In genomic region chr9:124016152-124017063, GRCh38 we compare ENCODE assay signal across 14 cellular contexts. TPM values are rescaled to one million over a fixed set of nuclear protein-coding genes. Genes with fewer than 3 reads are reported as not detected.
DNase-seq lines count a peak whose midpoint lies in the region; ATAC-seq, FAIRE-seq and TF ChIP-seq lines count a peak whose summit lies in the region.
"Had no signal": no experiment of that assay in that cellular context is flagged by ENCODE, and none has a peak within 500 bp of the region (broad histone marks: within the 10 kb centered on the region; RNA-seq: fewer than 3 reads in every experiment).

No MANE protein-coding gene starts in this region.

- H4K20me1 ChIP-seq in HepG2 (ENCODE audit: insufficient read depth, low read length), result peaks cover 10% of the 10 kb centered on the region; the same call in 1 of the 2 replicates

- H3K36me3 ChIP-seq in left ventricle myocardium inferior (no peaks in the 10 kb centered on the region), HepG2 (replicated peaks in 1 of 2; ENCODE audit: control insufficient read depth in 1 of 2, insufficient read depth in 2 of 2, low read length in 2 of 2) (no peaks in the 10 kb centered on the region)
- H3K36me3 ChIP-seq: Peyer's patch, transverse colon had no signal

- H3K36me3 Mint-ChIP-seq in activated T-cell treated with anti-CD3 and anti-CD28 coated beads, Interleukin-2, amount 50 U/mL, for 72 hours (ENCODE audit: insufficient read depth in 2 of 2), result peaks cover 1 to 4% of the 10 kb centered on the region in 2 donors

- no peak overlapping the region for H3K9ac ChIP-seq in HepG2 (ENCODE audit: insufficient read depth, low read depth, low read length)
- H3K9ac ChIP-seq: KMS-11 had no signal

- no peak for FAIRE-seq in HepG2 (lab: Jason Lieb, UNC)

- whole genome bisulfite sequencing in HepG2 (ENCODE audit: low lambda C conversion rate), result 39% methylated on average over 33 of the region's 47 CpGs

- intact Hi-C loops in left ventricle myocardium inferior (cut with micrococcal nuclease) (no loop called here), left ventricle myocardium superior (cut with micrococcal nuclease) (no loop called here), HepG2 (cut with micrococcal nuclease; ENCODE audit: unreplicated experiment) (no loop called here), left colon (cut with DNase I, micrococcal nuclease) (no loop called here)

- in situ Hi-C loops in HepG2 (cut with HindIII; ENCODE audit: extremely low pct_ligation_motif_present, low pct_unique_long_range_greater_than_20kb), result no loop called here

- H3K9me3 ChIP-seq in left ventricle myocardium inferior (replicated peaks) (no peaks in the 10 kb centered on the region), HepG2 (ENCODE audit: low read length) (no peaks in the 10 kb centered on the region)
- H3K9me3 ChIP-seq: Peyer's patch, transverse colon had no signal

- H3K4me2 ChIP-seq in HepG2 (ENCODE audit: low read depth, low read length), result peak overlapping the region; percentile 59; the same call in 1 of the 2 replicates
- H3K4me2 ChIP-seq: KMS-11 had no signal

- no peaks in the 10 kb centered on the region for H3K9me3 Mint-ChIP-seq in activated T-cell treated with anti-CD3 and anti-CD28 coated beads, Interleukin-2, amount 50 U/mL, for 72 hours

- no peak for TF ChIP-seq POLR2A in HepG2 (IDR thresholded peaks at IDR 0.05; ENCODE audit: insufficient read depth in 1 of 2, low read depth in 2 of 2, low read length in 2 of 2)

- H3K4me1 ChIP-seq in left ventricle myocardium inferior (peaks cover 55% of the 10 kb centered on the region), HepG2 (ENCODE audit: insufficient read depth, low read length) (peaks cover 26% of the 10 kb centered on the region)

- CTCF ChIA-PET in HepG2 (lab: Yijun Ruan, JAX; ENCODE audit: low intra/inter-chr PET ratio, low total read pairs), result no interaction called here

- H3K27ac ChIP-seq in left ventricle myocardium inferior (replicated peaks), result no peak overlapping the region
- H3K27ac ChIP-seq in HepG2 (ENCODE audit: extremely low read length, insufficient read depth, low read length), result no peak overlapping the region
- H3K27ac ChIP-seq: KMS-11, Peyer's patch, transverse colon had no signal

- peak overlapping the region; percentile 88 for H3K27ac Mint-ChIP-seq in activated T-cell treated with anti-CD3 and anti-CD28 coated beads, Interleukin-2, amount 50 U/mL, for 72 hours

- BruUV-seq in HepG2 (replicated peaks; lab: Mats Ljungman, UMichigan), result no TSS peak

- H3K27me3 ChIP-seq in left ventricle myocardium inferior (ENCODE audit: low read depth) (peaks cover 100% of the 10 kb centered on the region), HepG2 (ENCODE audit: control insufficient read depth in 1 of 2, insufficient read depth in 2 of 2, low read length in 2 of 2) (peaks cover 42 to 90% of the 10 kb centered on the region in 2 experiments)

- H3K27me3 Mint-ChIP-seq in activated T-cell treated with anti-CD3 and anti-CD28 coated beads, Interleukin-2, amount 50 U/mL, for 72 hours (ENCODE audit: low read depth), result peaks cover 68% of the 10 kb centered on the region

- no peak for TF ChIP-seq EP300 in HepG2 (IDR thresholded peaks at IDR 0.05; ENCODE audit: low read depth in 2 of 2, low read length in 2 of 2)
- TF ChIP-seq EP300 in HepG2 (CRISPR knock-in tag; IDR thresholded peaks at IDR 0.05; ENCODE audit: borderline replicate concordance), result no peak

- DNase-seq in left ventricle myocardium inferior (no peak), left ventricle myocardium superior (no peak), HepG2 (ENCODE audit: low spot score) (no peak), left colon (no peak), RPMI8226 (no peak), DMS 273 treated with DMSO at 0.1 percent for 48 hours (lab: John Stamatoyannopoulos, UW) (no peak)
- DNase-seq in activated T-cell treated with anti-CD3 and anti-CD28 coated beads, Interleukin-2, amount 50 U/mL, for 72 hours, result no peak
- DNase-seq: effector memory CD4-positive, alpha-beta T cell; GOT3; Peyer's patch; transverse colon had no signal

- no peak for TF ChIP-seq CTCF in left ventricle myocardium inferior (IDR thresholded peaks at IDR 0.05; ENCODE audit: borderline replicate concordance)
- TF ChIP-seq CTCF in HepG2 (CRISPR knock-in tag; IDR thresholded peaks at IDR 0.05), result no peak

- TF ChIP-seq RAD21 in HepG2 (CRISPR knock-in tag; IDR thresholded peaks at IDR 0.05), result no peak

- POLR2A ChIA-PET in HepG2 (lab: Yijun Ruan, JAX), result no interaction called here

- H3K4me1 Mint-ChIP-seq in activated T-cell treated with anti-CD3 and anti-CD28 coated beads, Interleukin-2, amount 50 U/mL, for 72 hours (ENCODE audit: low read depth), result peaks cover 37% of the 10 kb centered on the region

- ATAC-seq in left ventricle myocardium superior (no peak), HepG2 (no peak), left colon (no peak), GM18517 (IDR thresholded peaks at IDR 0.05; ENCODE audit: unreplicated experiment) (no peak)
- no peak for ATAC-seq in activated T-cell treated with anti-CD3 and anti-CD28 coated beads, Interleukin-2, amount 50 U/mL, for 72 hours (replicated peaks in 1 of 2)

- H2AFZ ChIP-seq in HepG2 (ENCODE audit: low read length), result no peak overlapping the region

- H3K4me3 ChIP-seq in left ventricle myocardium inferior (peak overlapping the region; percentile 61), HepG2 (replicated peaks in 1 of 3; ENCODE audit: insufficient read depth in 1 of 3, low read depth in 2 of 3, low read length in 3 of 3) (peak overlapping the region in 1 of 3 experiments; percentile 61; a peak in 1 of 6 replicates)
- H3K4me3 ChIP-seq: Peyer's patch had no signal

- peak overlapping the region; percentile 60 to 64 for H3K4me3 Mint-ChIP-seq in activated T-cell treated with anti-CD3 and anti-CD28 coated beads, Interleukin-2, amount 50 U/mL, for 72 hours

- H3K79me2 ChIP-seq in HepG2 (ENCODE audit: insufficient read depth, low read length), result no peaks in the 10 kb centered on the region

TF ChIP-seq in HepG2, 621 proteins besides CTCF, POLR2A, EP300 and RAD21:
- TF ChIP-seq ZFP36 (IDR thresholded peaks at IDR 0.05; ENCODE audit: borderline replicate concordance, low read depth, low read length, partially characterized antibody), result peak; percentile 39
- peak; percentile 92 for TF ChIP-seq CBX2 (IDR thresholded peaks at IDR 0.05; ENCODE audit: low read depth, low read length)
- peak; percentile 53; the same call in 1 of the 2 replicates for TF ChIP-seq CBX2 (CRISPR knock-in tag; IDR thresholded peaks at IDR 0.05; ENCODE audit: low read depth)
- no peak for TF ChIP-seq ATRX (CRISPR knock-in tag; IDR thresholded peaks at IDR 0.05; ENCODE audit: borderline replicate concordance)
- peak; percentile 91; the same call in 1 of the 2 replicates for TF ChIP-seq EZH2 (conservative IDR thresholded peaks at IDR 0.05; ENCODE audit: low read depth, low read length)

RNA-seq across cellular contexts. Expression of gene LHX2, which starts 4.8 kb away (rescaled TPM):
- not detected for total RNA-seq in left ventricle myocardium inferior
- not detected for total RNA-seq in left ventricle myocardium superior
- not detected for total RNA-seq in activated T-cell treated with anti-CD3 and anti-CD28 coated beads, Interleukin-2, amount 50 U/mL, for 72 hours
- total RNA-seq in HepG2 (2016; rRNA removed; fragmentation: Illumina TruSeq; extraction: Trizol), result not detected in 2 replicates
- not detected in 2 replicates for total RNA-seq in HepG2 (2016; cell fraction: cytosol; rRNA removed; fragmentation: Illumina TruSeq; extraction: Trizol; ENCODE audit: low read depth)
- total RNA-seq in HepG2 (2016; cell fraction: insoluble cytoplasmic fraction; rRNA removed; fragmentation: Illumina TruSeq; extraction: Trizol), result not detected in 2 replicates
- not detected in 2 replicates for total RNA-seq in HepG2 (2016; cell fraction: membrane; rRNA removed; fragmentation: Illumina TruSeq; extraction: Trizol)
- not detected in 2 replicates for total RNA-seq in HepG2 (2016; cell fraction: nucleus; rRNA removed; fragmentation: Illumina TruSeq; extraction: Trizol)
- polyA plus RNA-seq in HepG2 (2011; rRNA removed), result not detected in 2 replicates
- not detected in 2 replicates for polyA plus RNA-seq in HepG2 (2011; cell fraction: cytosol; rRNA removed)
- polyA plus RNA-seq in HepG2 (2011; cell fraction: nucleus; rRNA removed), result 0.12 TPM in 1 of 2 replicates, not detected in the other
- polyA plus RNA-seq in HepG2 (2012), result not detected in 2 replicates
- not detected in 2 replicates for polyA plus RNA-seq in HepG2 (2016; cell fraction: cytosol; fragmentation: Illumina TruSeq; extraction: Trizol; ENCODE audit: low read depth)
- not detected in 2 replicates for polyA plus RNA-seq in HepG2 (2016; cell fraction: insoluble cytoplasmic fraction; fragmentation: Illumina TruSeq; extraction: Trizol; ENCODE audit: low read depth)
- not detected in 2 replicates for polyA plus RNA-seq in HepG2 (2016; cell fraction: membrane; fragmentation: Illumina TruSeq; extraction: Trizol; ENCODE audit: low read depth)
- polyA plus RNA-seq in HepG2 (2016; cell fraction: nucleus; fragmentation: Illumina TruSeq; extraction: Trizol; ENCODE audit: insufficient read depth, low read depth), result not detected in 2 replicates
- 16.6 TPM in 1 of 2 replicates, not detected in the other for polyA minus RNA-seq in HepG2 (2011; rRNA and poly(A)+ RNA removed; ENCODE audit: low replicate concordance)
- 0.44 TPM in 1 of 2 replicates, not detected in the other for polyA minus RNA-seq in HepG2 (2011; cell fraction: cytosol; rRNA and poly(A)+ RNA removed)
- polyA minus RNA-seq in HepG2 (2011; cell fraction: nucleus; rRNA and poly(A)+ RNA removed), result not detected in 2 replicates
- total RNA-seq in left colon, result not detected
- total RNA-seq: lung microvascular endothelial cell, Peyer's patch, transverse colon had no signal
